16 cellular contexts compared by ENCODE assay signal in the genomic region with DNA sequence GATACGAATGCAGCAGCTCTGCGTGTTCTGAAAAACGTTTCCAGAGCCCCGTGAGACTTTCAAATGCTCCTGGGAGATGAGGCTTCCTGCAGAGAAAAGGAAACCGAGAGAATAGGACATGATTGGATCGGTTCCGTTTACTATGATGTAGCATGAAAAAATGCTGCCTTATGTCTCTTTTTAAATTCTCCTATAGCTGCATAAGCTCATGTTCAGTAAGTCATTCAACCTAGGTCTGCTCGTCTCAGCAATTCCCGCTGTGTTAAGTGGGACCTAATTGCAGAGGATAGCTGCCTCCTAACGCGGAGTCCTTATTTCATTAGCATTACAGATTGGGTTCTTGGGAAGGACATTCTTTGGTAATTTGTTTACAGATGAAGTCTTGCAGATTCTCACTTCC.
A peak's percentile ranks its signal among the peaks of the same experiment; 100 is the strongest.
DNase-seq lines count a peak whose midpoint lies in the region; ATAC-seq and TF ChIP-seq lines count a peak whose summit lies in the region.
"Had no signal": no experiment of that assay in that cellular context is flagged by ENCODE, and none has a peak within 500 bp of the region (broad histone marks: within the 10 kb centered on the region; RNA-seq: fewer than 3 reads in every experiment).

No MANE protein-coding gene starts in this region.

- DNase-seq in right atrium auricular region (ENCODE audit: low spot score) = peak; percentile 40
- DNase-seq in right cardiac atrium = no peak
- no peak for DNase-seq in lower lobe of right lung
- no peak for DNase-seq in aorta
- DNase-seq in activated CD8-positive, alpha-beta memory T cell treated with anti-CD3 and anti-CD28 coated beads, Interleukin-2, amount 50 U/mL, for 4 hours = no peak
- DNase-seq in effector memory CD4-positive, alpha-beta T cell = no peak
- DNase-seq: activated effector memory CD4-positive, alpha-beta T cell treated with Interleukin-2 at 50 U/mL for 16 hours; NCI-H1048; NCI-H526 treated with DMSO at 0.1 percent for 48 hours; stimulated activated CD4-positive, alpha-beta T cell treated with anti-CD3 and anti-CD28 coated beads, Interleukin-12 subunit alpha, Interleukin-12 subunit beta, amount 100 ng/mL, for 4 hours; T1000 had no signal

- WGBS in right cardiac atrium = 55% methylated on average over 11 of the region's 11 CpGs
- 18 to 23% methylated on average over 11 of the region's 11 CpGs for WGBS in aorta, 2 donors

- ATAC-seq in right cardiac atrium (no peak), lower lobe of right lung (peak in 1 of 2 donors; percentile 45), aorta (ENCODE audit: low FRiP score) (no peak), HG03469 (IDR thresholded peaks at IDR 0.05; ENCODE audit: unreplicated experiment) (no peak)
- ATAC-seq: HepG2 had no signal

- no peaks in the 10 kb centered on the region for H3K27me3 Mint-ChIP-seq in brain
- H3K27me3 Mint-ChIP-seq: activated CD4-positive, alpha-beta memory T cell treated with anti-CD3 and anti-CD28 coated beads for 36 hours had no signal

- H3K4me3 ChIP-seq in right atrium auricular region (peak overlapping the region in 1 of 2 donors; percentile 12), right cardiac atrium (ENCODE audit: low read length) (no peak overlapping the region), lower lobe of right lung (peak overlapping the region; percentile 27), aorta (ENCODE audit: low read length in 2 of 2) (peak overlapping the region in 1 of 2 donors; percentile 58)
- no peak overlapping the region for H3K4me3 ChIP-seq in effector memory CD4-positive, alpha-beta T cell (ENCODE audit: insufficient read depth, low read depth, low read length, poor library complexity, severe bottlenecking)
- H3K4me3 ChIP-seq: tibial nerve had no signal

- no peaks in the 10 kb centered on the region for H3K9me3 Mint-ChIP-seq in brain
- H3K9me3 Mint-ChIP-seq: activated CD4-positive, alpha-beta memory T cell treated with anti-CD3 and anti-CD28 coated beads for 36 hours had no signal

- H3K27ac ChIP-seq in right atrium auricular region = no peak overlapping the region
- H3K27ac ChIP-seq in right cardiac atrium (ENCODE audit: low read length) = no peak overlapping the region
- peak overlapping the region; percentile 80 for H3K27ac ChIP-seq in lower lobe of right lung
- H3K27ac ChIP-seq in aorta (ENCODE audit: low read depth in 1 of 2, low read length in 2 of 2) = peak overlapping the region; percentile 83 to 92
- H3K27ac ChIP-seq in effector memory CD4-positive, alpha-beta T cell (ENCODE audit: insufficient read depth, low read length, poor library complexity, severe bottlenecking) = no peak overlapping the region

- peaks cover 52% of the 10 kb centered on the region for H3K4me1 Mint-ChIP-seq in brain

- peak overlapping the region in 4 of 5 experiments; percentile 13 to 84 (median 69) for H3K4me3 Mint-ChIP-seq in brain
- H3K4me3 Mint-ChIP-seq: activated CD4-positive, alpha-beta memory T cell treated with anti-CD3 and anti-CD28 coated beads for 36 hours had no signal

- H3K27ac Mint-ChIP-seq in brain = peak overlapping the region in 4 of 5 experiments; percentile 79 to 95 (median 84)

- TF ChIP-seq CTCF in right atrium auricular region (IDR thresholded peaks at IDR 0.05) (no peak), brain (conservative IDR thresholded peaks at IDR 0.05) (no peak), lower lobe of right lung (IDR thresholded peaks at IDR 0.05) (no peak)

- no peaks in the 10 kb centered on the region for H3K36me3 ChIP-seq in right atrium auricular region
- peaks cover 14% of the 10 kb centered on the region for H3K36me3 ChIP-seq in lower lobe of right lung
- no peaks in the 10 kb centered on the region for H3K36me3 ChIP-seq in aorta (ENCODE audit: control insufficient read depth in 1 of 2, insufficient read depth in 2 of 2, low read length in 1 of 2)
- no peaks in the 10 kb centered on the region for H3K36me3 ChIP-seq in effector memory CD4-positive, alpha-beta T cell (ENCODE audit: control insufficient read depth, insufficient read depth, low read length)

- H3K27me3 ChIP-seq in right atrium auricular region (no peaks in the 10 kb centered on the region), right cardiac atrium (ENCODE audit: control insufficient read depth, insufficient read depth) (no peaks in the 10 kb centered on the region), lower lobe of right lung (ENCODE audit: low read depth) (no peaks in the 10 kb centered on the region), aorta (ENCODE audit: control insufficient read depth in 1 of 2, insufficient read depth in 2 of 2, low read length in 1 of 2) (no peaks in the 10 kb centered on the region)
- H3K27me3 ChIP-seq in effector memory CD4-positive, alpha-beta T cell (replicated peaks; ENCODE audit: control insufficient read depth, insufficient read depth, low read length, poor library complexity, severe bottlenecking) = no peaks in the 10 kb centered on the region
- H3K27me3 ChIP-seq: tibial nerve had no signal

- H3K36me3 Mint-ChIP-seq in brain = peaks cover 20% of the 10 kb centered on the region

- intact Hi-C loops in right cardiac atrium (cut with DNase I) = no loop called here
- intact Hi-C loops in lower lobe of right lung (cut with DNase I) = no loop called here
- intact Hi-C loops in aorta (cut with DNase I) = loop anchor here in 1 of 2 donors (5.0 kb wide), 1 partner anchor 35 kb away; no protein-coding TSS in a partner anchor

- H3K9me3 ChIP-seq in right atrium auricular region (no peaks in the 10 kb centered on the region), right cardiac atrium (ENCODE audit: control insufficient read depth, low read length) (no peaks in the 10 kb centered on the region), lower lobe of right lung (no peaks in the 10 kb centered on the region), aorta (ENCODE audit: control insufficient read depth, low read length) (no peaks in the 10 kb centered on the region)
- no peaks in the 10 kb centered on the region for H3K9me3 ChIP-seq in effector memory CD4-positive, alpha-beta T cell (ENCODE audit: control insufficient read depth, low read length)
- H3K9me3 ChIP-seq: tibial nerve had no signal

- H3K4me1 ChIP-seq in right atrium auricular region (peaks cover 0 to 25% of the 10 kb centered on the region in 2 donors), right cardiac atrium (ENCODE audit: control insufficient read depth, insufficient read depth, low read length) (peaks cover 13% of the 10 kb centered on the region), lower lobe of right lung (peaks cover 22% of the 10 kb centered on the region), aorta (ENCODE audit: control insufficient read depth in 1 of 2, insufficient read depth in 2 of 2, low read length in 2 of 2) (peaks cover 8 to 17% of the 10 kb centered on the region in 2 donors)
- no peaks in the 10 kb centered on the region for H3K4me1 ChIP-seq in effector memory CD4-positive, alpha-beta T cell (ENCODE audit: control insufficient read depth, insufficient read depth, low read length, poor library complexity, severe bottlenecking)

Comparison
In these comparisons a context has a peak if more than half of its experiments do, and no peak if none do; other contexts are left out.
1. H3K27ac ChIP-seq: peak in lower lobe of right lung (single experiment) and aorta (2 of 2); none in right atrium auricular region (0 of 2), right cardiac atrium (single experiment) and effector memory CD4-positive, alpha-beta T cell (single experiment).